14 cellular contexts compared by ENCODE assay signal in the genomic region with DNA sequence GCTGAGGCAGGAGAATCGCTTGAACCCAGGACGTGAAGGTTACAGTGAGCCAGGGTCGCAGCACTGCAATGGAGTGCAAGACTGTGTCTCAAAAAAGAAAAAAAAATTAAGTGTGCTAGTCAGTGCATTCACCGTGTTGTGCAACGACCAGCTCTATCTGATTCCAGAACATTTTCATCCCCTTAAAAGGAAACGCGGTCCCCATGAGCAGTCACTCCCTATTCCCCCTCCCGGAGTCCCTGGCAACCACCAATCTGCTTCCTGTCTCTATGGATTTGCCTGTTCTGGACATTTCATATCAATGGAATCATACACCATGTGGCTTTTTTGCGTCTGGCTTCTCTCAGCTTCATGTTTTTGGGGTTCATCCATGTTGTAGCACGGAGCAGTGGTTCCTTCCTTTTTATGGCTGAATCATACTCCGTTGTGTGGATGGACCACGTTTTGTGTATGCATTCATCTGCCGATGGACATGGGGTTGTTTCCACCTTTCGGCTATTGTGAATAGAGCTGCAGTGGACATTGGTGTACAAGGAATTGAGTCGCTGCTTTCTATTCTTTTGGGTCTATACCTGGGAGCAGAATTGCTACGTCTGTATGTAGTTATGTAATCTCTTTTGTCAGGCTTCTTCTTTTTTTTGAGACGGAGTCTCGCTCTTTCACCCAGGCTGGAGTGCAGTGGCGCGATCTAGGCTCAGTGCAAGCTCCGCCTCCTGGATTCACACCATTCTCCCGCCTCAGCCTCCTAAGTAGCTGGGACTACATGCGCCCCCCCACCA. TPM values are rescaled to one million over a fixed set of nuclear protein-coding genes. Genes with fewer than 3 reads are reported as not detected.
DNase-seq lines count a peak whose midpoint lies in the region; ATAC-seq and TF ChIP-seq lines count a peak whose summit lies in the region.
"Had no signal": no experiment of that assay in that cellular context is flagged by ENCODE, and none has a peak within 500 bp of the region (broad histone marks: within the 10 kb centered on the region; RNA-seq: fewer than 3 reads in every experiment).

No MANE protein-coding gene starts in this region.

- H2AFZ ChIP-seq in ACC112 (ENCODE audit: low read length, unreplicated experiment): no peak overlapping the region

- peaks cover 7% of the 10 kb centered on the region for H3K4me1 Mint-ChIP-seq in progenitor cell of endocrine pancreas (ENCODE audit: low read depth)
- peaks cover 46 to 53% (median 51%) of the 10 kb centered on the region in 3 donors for H3K4me1 Mint-ChIP-seq in T-cell
- peaks cover 52% of the 10 kb centered on the region for H3K4me1 Mint-ChIP-seq in CD8-positive, alpha-beta T cell (ENCODE audit: low read depth)

- POLR2A ChIA-PET in T-cell (lab: Charles Lee): no interaction called here
- POLR2A ChIA-PET in CD8-positive, alpha-beta T cell (lab: Charles Lee): no interaction called here

- H3K9me3 ChIP-seq in adipocyte (ENCODE audit: control insufficient read depth, low read length): no peaks in the 10 kb centered on the region
- H3K9me3 ChIP-seq in heart right ventricle: peaks cover 0 to 4% (median 0%) of the 10 kb centered on the region in 11 donors
- H3K9me3 ChIP-seq in CD8-positive, alpha-beta T cell (ENCODE audit: low read length): no peaks in the 10 kb centered on the region

- TF ChIP-seq CTCF in heart right ventricle (IDR thresholded peaks at IDR 0.05) (no peak), progenitor cell of endocrine pancreas (IDR thresholded peaks at IDR 0.05; ENCODE audit: unreplicated experiment) (no peak)
- no peak for TF ChIP-seq CTCF in CD8-positive, alpha-beta T cell (IDR thresholded peaks at IDR 0.05)

- H3K4me1 ChIP-seq in ACC112 (ENCODE audit: control insufficient read depth, insufficient read depth, low read length, unreplicated experiment) (peaks cover 25% of the 10 kb centered on the region), adipocyte (ENCODE audit: control insufficient read depth, insufficient read depth, low read length) (peaks cover 41% of the 10 kb centered on the region), heart right ventricle (peaks cover 5 to 68% (median 40%) of the 10 kb centered on the region in 9 donors)
- H3K4me1 ChIP-seq in CD8-positive, alpha-beta T cell (ENCODE audit: insufficient read depth, low read length): peaks cover 19% of the 10 kb centered on the region

- H3K36me3 ChIP-seq in ACC112 (ENCODE audit: insufficient read depth, low read length) (no peaks in the 10 kb centered on the region; the same call in 1 of the 2 replicates), adipocyte (ENCODE audit: control insufficient read depth, insufficient read depth, low read length, severe bottlenecking) (peaks cover 2% of the 10 kb centered on the region), heart right ventricle (peaks cover 0 to 17% (median 0%) of the 10 kb centered on the region in 9 donors)
- H3K36me3 ChIP-seq in CD8-positive, alpha-beta T cell (ENCODE audit: insufficient read depth, low read length): peaks cover 4% of the 10 kb centered on the region

- H3K27ac Mint-ChIP-seq in progenitor cell of endocrine pancreas (peak overlapping the region; percentile 71), T-cell (no peak overlapping the region)
- no peak overlapping the region for H3K27ac Mint-ChIP-seq in CD8-positive, alpha-beta T cell
- H3K27ac Mint-ChIP-seq: mesothelial cell of epicardium had no signal

- H3K4me3 ChIP-seq in ACC112 (ENCODE audit: low read depth, low read length) (no peak overlapping the region), adipocyte (ENCODE audit: low read length) (peak overlapping the region; percentile 47), heart right ventricle (no peak overlapping the region)
- H3K4me3 ChIP-seq in CD8-positive, alpha-beta T cell (ENCODE audit: low read depth, low read length): no peak overlapping the region

- H3K36me3 Mint-ChIP-seq in progenitor cell of endocrine pancreas (ENCODE audit: insufficient read depth): peaks cover 7% of the 10 kb centered on the region
- H3K36me3 Mint-ChIP-seq in T-cell: peaks cover 11% of the 10 kb centered on the region
- peaks cover 30% of the 10 kb centered on the region for H3K36me3 Mint-ChIP-seq in CD8-positive, alpha-beta T cell

- H3K9me3 Mint-ChIP-seq in progenitor cell of endocrine pancreas (ENCODE audit: low read depth) (peaks cover 2% of the 10 kb centered on the region), T-cell (no peaks in the 10 kb centered on the region)
- H3K9me3 Mint-ChIP-seq in CD8-positive, alpha-beta T cell: no peaks in the 10 kb centered on the region

- peak overlapping the region; percentile 83 for H3K27ac ChIP-seq in ACC112 (ENCODE audit: low read depth, low read length)
- peak overlapping the region in 9 of 10 donors; percentile 21 to 74 (median 54) for H3K27ac ChIP-seq in heart right ventricle
- no peak overlapping the region for H3K27ac ChIP-seq in CD8-positive, alpha-beta T cell (ENCODE audit: low read depth, low read length)

- peak overlapping the region; percentile 84 for H3K9ac ChIP-seq in adipocyte (ENCODE audit: low read length)

- DNase-seq in adipocyte (ENCODE audit: low read depth) (no peak), heart right ventricle (peak; percentile 55 to 59), progenitor cell of endocrine pancreas (ENCODE audit: low spot score, unreplicated experiment) (no peak), SW480 (ENCODE audit: low spot score) (no peak), T-cell (no peak), NCI-H1436 (lab: John Stamatoyannopoulos, UW) (no peak)
- no peak for DNase-seq in CD8-positive, alpha-beta T cell
- DNase-seq: foreskin melanocyte; GDM1; NCI-H1092; NCI-H69; stimulated activated naive CD4-positive, alpha-beta T cell treated with Interleukin-2 at 50 U/mL for 16 hours had no signal

- intact Hi-C loops in heart right ventricle (cut with DNase I): loop anchor here in 2 of 10 donors (5.0 kb wide), 2 partner anchors 37 to 42 kb away; no protein-coding TSS in a partner anchor
- intact Hi-C loops in CD8-positive, alpha-beta T cell (cut with DNase I, micrococcal nuclease): no loop called here

- H3K4me3 Mint-ChIP-seq in progenitor cell of endocrine pancreas (ENCODE audit: low read depth) (no peak overlapping the region), T-cell (no peak overlapping the region)
- no peak overlapping the region for H3K4me3 Mint-ChIP-seq in CD8-positive, alpha-beta T cell
- H3K4me3 Mint-ChIP-seq: mesothelial cell of epicardium had no signal

- H3K27me3 Mint-ChIP-seq in progenitor cell of endocrine pancreas (no peaks in the 10 kb centered on the region), T-cell (no peaks in the 10 kb centered on the region)
- H3K27me3 Mint-ChIP-seq in CD8-positive, alpha-beta T cell (ENCODE audit: low read depth): no peaks in the 10 kb centered on the region

- peak; percentile 56 to 86 (median 70) for ATAC-seq in heart right ventricle
- no peak for ATAC-seq in T-cell (replicated peaks in 1 of 4)
- ATAC-seq in CD8-positive, alpha-beta T cell: no peak

- CTCF ChIA-PET in T-cell (lab: Charles Lee): no interaction called here
- CTCF ChIA-PET in CD8-positive, alpha-beta T cell (lab: Charles Lee): no interaction called here

- WGBS in heart right ventricle, 2 donors: 71 to 77% methylated on average over 23 of the region's 23 CpGs

- H3K79me2 ChIP-seq in ACC112 (ENCODE audit: control insufficient read depth, insufficient read depth, low read length, unreplicated experiment): peaks cover 76% of the 10 kb centered on the region

- H3K27me3 ChIP-seq in ACC112 (ENCODE audit: insufficient read depth, low read length): no peaks in the 10 kb centered on the region
- H3K27me3 ChIP-seq in adipocyte (replicated peaks; ENCODE audit: control insufficient read depth, insufficient read depth, low read length): no peaks in the 10 kb centered on the region
- no peaks in the 10 kb centered on the region for H3K27me3 ChIP-seq in heart right ventricle
- H3K27me3 ChIP-seq in CD8-positive, alpha-beta T cell (ENCODE audit: insufficient read depth, low read length): no peaks in the 10 kb centered on the region

RNA-seq across cellular contexts. Expression of gene MYO9B, which starts 19.8 kb away (rescaled TPM):
- total RNA-seq in heart right ventricle (10 to 100 TPM; 19.9 to 55.0 (median 27.5) TPM), progenitor cell of endocrine pancreas (78.5 and 79.7 TPM in 2 replicates), T-cell (100 to 1,000 TPM; 185 to 220 (median 202) TPM)
- polyA plus RNA-seq in heart right ventricle: 10 to 100 TPM; 27.9 to 55.2 TPM
- 100 to 1,000 TPM; 221 to 238 TPM for total RNA-seq in CD8-positive, alpha-beta T cell

RNA-seq across cellular contexts. Expression of gene HAUS8, which starts 20.1 kb away (rescaled TPM):
- total RNA-seq in heart right ventricle: 1 to 10 TPM; 2.0 to 9.1 (median 4.7) TPM
- polyA plus RNA-seq in heart right ventricle: 10 to 100 TPM in 1 of 2 donors, 1 to 10 TPM in 1; 4.4 to 10.2 TPM
- 17.7 and 21.7 TPM in 2 replicates for total RNA-seq in progenitor cell of endocrine pancreas
- 10 to 100 TPM; 16.6 to 20.4 (median 19.3) TPM for total RNA-seq in T-cell
- total RNA-seq in CD8-positive, alpha-beta T cell: 10 to 100 TPM; 29.3 to 33.9 TPM

Comparison
In these comparisons a context has a peak if more than half of its experiments do, and no peak if none do; other contexts are left out.
1. DNase-seq: peak in heart right ventricle (2 of 2); none in adipocyte (single experiment), progenitor cell of endocrine pancreas (single experiment), SW480 (single experiment), T-cell (0 of 34), NCI-H1436 (single experiment) and CD8-positive, alpha-beta T cell (0 of 7).
2. ATAC-seq: peak in heart right ventricle (8 of 8); none in T-cell (0 of 4) and CD8-positive, alpha-beta T cell (single experiment).